Comparison of ENCODE assay signal across 11 cellular contexts in the genomic region with DNA sequence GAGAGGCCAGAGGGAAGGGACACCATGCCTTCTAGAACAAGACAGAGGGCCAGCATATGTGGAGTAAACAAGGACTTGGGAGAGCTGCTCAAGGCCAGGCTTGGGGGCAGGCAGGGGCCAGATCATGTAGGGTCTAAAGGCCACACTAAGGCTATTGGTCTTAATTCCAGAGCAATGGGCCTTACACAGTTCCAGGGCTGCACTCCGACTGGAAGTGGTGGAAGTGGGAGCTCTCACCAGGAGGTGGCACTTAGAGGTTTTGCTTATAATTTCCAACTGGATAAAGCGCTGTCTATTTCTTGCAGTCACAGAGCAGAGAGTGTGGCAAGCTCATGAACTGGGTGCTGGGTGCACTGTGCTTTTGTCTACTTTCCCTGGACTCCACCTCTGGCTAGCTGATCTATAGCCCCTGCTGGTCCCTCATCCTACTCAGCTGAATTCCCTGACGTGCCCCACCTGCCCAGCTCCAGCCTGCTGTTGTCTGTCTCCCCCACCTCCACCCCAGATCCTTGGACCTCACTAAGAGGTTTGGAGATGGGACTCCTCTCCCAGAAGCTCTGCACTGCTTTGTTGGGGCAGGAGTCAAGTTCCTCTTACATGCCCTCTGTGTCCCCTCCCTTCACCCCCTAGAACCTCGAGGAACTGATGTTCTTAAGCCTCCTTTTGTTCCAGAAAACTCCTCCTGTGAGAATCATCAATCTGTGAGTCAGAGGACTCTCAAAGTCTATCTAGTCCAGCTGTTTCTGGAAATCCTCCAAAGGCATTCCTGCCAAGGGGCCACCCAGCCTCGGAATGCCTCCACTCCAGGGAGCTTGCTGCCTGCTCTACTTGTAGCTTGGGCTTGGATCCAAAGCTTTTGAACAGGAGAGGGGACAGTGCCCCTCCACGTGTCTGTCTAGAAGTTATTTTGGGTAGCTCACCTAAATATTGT. TPM values are rescaled to one million over a fixed set of nuclear protein-coding genes. Genes with fewer than 3 reads are reported as not detected.
A peak's percentile ranks its signal among the peaks of the same experiment; 100 is the strongest.
DNase-seq lines count a peak whose midpoint lies in the region; ATAC-seq and TF ChIP-seq lines count a peak whose summit lies in the region.
"Had no signal": no experiment of that assay in that cellular context is flagged by ENCODE, and none has a peak within 500 bp of the region (broad histone marks: within the 10 kb centered on the region; RNA-seq: fewer than 3 reads in every experiment).

No MANE protein-coding gene starts in this region.

- no peak overlapping the region for H3K4me3 Mint-ChIP-seq in chondrocyte (ENCODE audit: unreplicated experiment)
- H3K4me3 Mint-ChIP-seq: T-helper 1 cell treated with Interleukin-12 subunit alpha and Interleukin-12 subunit beta and Interleukin-4 antibody, amounts not matched to agents 30 μg/mL and 1 μg/mL, for 36 hours had no signal

- no peak overlapping the region for H3K27ac ChIP-seq in AG04450 (ENCODE audit: low read depth, low read length)

- DNase-seq in AG04450 (ENCODE audit: low read depth, low spot score) (no peak), HT1080 (ENCODE audit: low read depth) (peak; percentile 69), chondrocyte (ENCODE audit: low spot score) (peak; percentile 78), mucosa of gallbladder (ENCODE audit: low spot score) (peak; percentile 17), H7 (no peak), BE2C (no peak)
- DNase-seq: cortex of kidney, kidney had no signal

- no peaks in the 10 kb centered on the region for H3K27me3 Mint-ChIP-seq in chondrocyte (ENCODE audit: low read depth)

- H3K9me3 ChIP-seq in AG04450 (ENCODE audit: control insufficient read depth, insufficient read depth, low read length) (no peaks in the 10 kb centered on the region), BE2C (no peaks in the 10 kb centered on the region)

- CTCF ChIA-PET in AG04450 (lab: Charles Lee), result interaction anchor here (2.8 to 3.5 kb wide), 3 partner anchors 23 to 193 kb away, joined by 9 to 13 read pairs (median 13); no protein-coding TSS in a partner anchor

- H3K27ac Mint-ChIP-seq in chondrocyte (ENCODE audit: unreplicated experiment), result peak overlapping the region; percentile 86
- H3K27ac Mint-ChIP-seq: T-helper 1 cell treated with Interleukin-12 subunit alpha and Interleukin-12 subunit beta and Interleukin-4 antibody, amounts not matched to agents 30 μg/mL and 1 μg/mL, for 36 hours had no signal

- peaks cover under 1% of the 10 kb centered on the region for H3K27me3 ChIP-seq in AG04450 (ENCODE audit: control insufficient read depth, insufficient read depth, low read length)
- no peaks in the 10 kb centered on the region; the same call in 1 of the 2 replicates for H3K27me3 ChIP-seq in H7 (ENCODE audit: control insufficient read depth, insufficient read depth, low read length)
- H3K27me3 ChIP-seq in BE2C, result no peaks in the 10 kb centered on the region

- ATAC-seq in HG02885 (IDR thresholded peaks at IDR 0.05; ENCODE audit: poor library complexity, unreplicated experiment) (no peak), GM21447 (IDR thresholded peaks at IDR 0.05; ENCODE audit: unreplicated experiment) (no peak)

- H3K36me3 ChIP-seq in H7 (replicated peaks; ENCODE audit: control insufficient read depth, insufficient read depth, low read length) (no peaks in the 10 kb centered on the region), BE2C (no peaks in the 10 kb centered on the region)

- H3K9me3 Mint-ChIP-seq in chondrocyte (ENCODE audit: low read depth), result no peaks in the 10 kb centered on the region
- H3K9me3 Mint-ChIP-seq: T-helper 1 cell treated with Interleukin-12 subunit alpha and Interleukin-12 subunit beta and Interleukin-4 antibody, amounts not matched to agents 30 μg/mL and 1 μg/mL, for 36 hours had no signal

- H3K4me3 ChIP-seq in AG04450 (ENCODE audit: low read depth, low read length) (no peak overlapping the region), H7 (ENCODE audit: insufficient read depth, low read depth, low read length) (no peak overlapping the region), BE2C (ENCODE audit: low read depth, low read length) (no peak overlapping the region)

- H3K4me1 Mint-ChIP-seq in chondrocyte (ENCODE audit: low read depth), result peaks cover 31% of the 10 kb centered on the region

- POLR2A ChIA-PET in AG04450 (lab: Yijun Ruan, JAX), result interaction anchor here (1.2 to 1.4 kb wide), 2 partner anchors 27 to 44 kb away, joined by 3 to 5 read pairs; no protein-coding TSS in a partner anchor

- TF ChIP-seq CTCF in AG04450 (IDR thresholded peaks at IDR 0.05; ENCODE audit: low read depth, low read length) (0 out of 2 replicates have a peak, but pooled peaks have one; percentile 12), chondrocyte (IDR thresholded peaks at IDR 0.05) (peak; percentile 55), BE2C (IDR thresholded peaks at IDR 0.05; ENCODE audit: low read depth, low read length) (no peak)

- no peaks in the 10 kb centered on the region for H3K36me3 Mint-ChIP-seq in chondrocyte (ENCODE audit: low read depth)

- H3K4me1 ChIP-seq in BE2C, result no peaks in the 10 kb centered on the region

RNA-seq across cellular contexts. Expression of gene KSR1, which starts 48.1 kb away (rescaled TPM):
- polyA plus RNA-seq in AG04450 (2011; rRNA removed), result 28.2 and 34.9 TPM in 2 replicates
- 56.0 and 69.7 TPM in 2 replicates for polyA minus RNA-seq in AG04450 (2011; rRNA and poly(A)+ RNA removed)
- 3.4 and 4.5 TPM in 2 replicates for total RNA-seq in HT1080 (2014; rRNA removed; shearing (Covaris generic))
- 5.1 and 6.6 TPM in 2 replicates for polyA plus RNA-seq in HT1080 (2015; cell fraction: cytosol; rRNA removed)
- 18.5 and 20.1 TPM in 2 replicates for polyA plus RNA-seq in HT1080 (2015; cell fraction: nucleus; rRNA removed)
- total RNA-seq in chondrocyte, result 52.9 to 60.6 TPM (median 59.3 TPM) in 3 replicates
- 60.2 TPM for total RNA-seq in mucosa of gallbladder
- total RNA-seq in H7 (2014; rRNA removed; shearing (Covaris generic)), result 30.4 and 31.2 TPM in 2 replicates
- 21.3 TPM for polyA plus RNA-seq in BE2C (2012; ENCODE audit: insufficient read depth, insufficient read length, low read depth)

Comparison
In these comparisons a context has a peak if more than half of its experiments do, and no peak if none do; other contexts are left out.
1. DNase-seq: peak in HT1080 (single experiment), chondrocyte (single experiment) and mucosa of gallbladder (single experiment); none in AG04450 (single experiment), H7 (single experiment) and BE2C (single experiment).